In the genomic region with DNA sequence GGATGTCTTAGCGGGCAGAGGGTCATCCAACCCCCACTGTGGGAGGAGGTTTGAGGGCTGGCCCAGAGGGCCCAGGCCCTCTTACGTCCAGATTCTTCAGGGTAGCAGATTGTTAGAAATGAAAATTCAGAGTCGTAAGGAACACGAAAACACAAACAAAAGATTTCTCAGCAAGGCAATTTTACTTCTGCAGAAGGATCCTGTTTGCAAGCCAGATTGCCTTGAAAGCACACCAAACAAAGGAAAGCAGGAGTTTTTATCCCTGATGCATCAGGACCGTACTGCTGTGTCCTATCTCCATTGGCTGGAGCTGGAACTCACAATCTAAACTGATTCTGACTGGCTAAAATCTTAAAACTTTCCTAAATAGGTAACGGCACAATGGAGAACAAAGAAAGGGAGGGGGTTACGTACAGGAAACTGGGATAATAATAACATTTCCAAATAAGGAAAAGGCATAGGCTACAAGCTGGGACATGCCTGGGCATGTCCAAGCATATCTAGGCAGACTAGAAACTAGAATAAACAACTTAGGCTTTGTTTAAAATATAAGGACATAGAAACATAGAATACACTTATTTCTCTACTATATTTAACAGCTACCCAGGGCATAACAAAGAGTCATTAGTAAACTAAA, we compare ENCODE assay signal across 1 cellular context.
TF ChIP-seq lines count a peak whose summit lies in the region.

No MANE protein-coding gene starts in this region.

TF ChIP-seq in endothelial cell of umbilical vein, 7 proteins besides CTCF, POLR2A, EP300 and RAD21:
- TF ChIP-seq JUN (IDR thresholded peaks at IDR 0.05; ENCODE audit: borderline replicate concordance, insufficient read depth, insufficient read length, low read depth) (no peak), EZH2 (IDR thresholded peaks at IDR 0.05; ENCODE audit: borderline replicate concordance, low read depth, low read length, severe bottlenecking) (no peak), POLR2AphosphoS5 (IDR thresholded peaks at IDR 0.05; ENCODE audit: insufficient read depth, low read depth, low read length) (no peak), FOS (IDR thresholded peaks at IDR 0.05; ENCODE audit: borderline replicate concordance, insufficient read depth, low read length) (no peak), MYC (IDR thresholded peaks at IDR 0.05; ENCODE audit: low read depth, low read length) (no peak), GATA2 (IDR thresholded peaks at IDR 0.05; ENCODE audit: insufficient read depth, insufficient read length, low read depth, low read length) (no peak)
- TF ChIP-seq, protein P1, sequence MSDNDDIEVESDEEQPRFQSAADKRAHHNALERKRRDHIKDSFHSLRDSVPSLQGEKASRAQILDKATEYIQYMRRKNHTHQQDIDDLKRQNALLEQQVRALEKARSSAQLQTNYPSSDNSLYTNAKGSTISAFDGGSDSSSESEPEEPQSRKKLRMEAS (IDR thresholded peaks at IDR 0.05; ENCODE audit: insufficient read depth, insufficient read length) = no peak
